In the genomic region with DNA sequence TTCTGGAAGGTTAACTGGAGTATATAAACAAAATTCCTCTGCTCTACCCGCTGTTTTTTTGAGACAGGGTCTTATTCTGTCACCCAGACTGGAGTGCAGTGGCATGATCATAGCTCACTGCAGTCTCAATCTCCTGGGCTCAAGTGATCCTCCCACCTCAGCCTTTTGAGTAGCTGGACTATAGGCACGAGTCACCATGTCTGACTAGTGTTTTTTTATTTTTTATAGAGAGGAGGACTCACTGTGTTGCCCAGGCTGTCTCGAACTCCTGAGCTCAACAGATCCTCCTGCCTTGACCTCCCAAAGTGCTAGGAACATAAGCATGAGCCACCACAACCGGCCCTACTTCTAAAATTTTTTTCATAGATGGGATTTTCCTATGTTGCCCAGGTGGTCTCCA, we compare ENCODE assay signal across 10 cellular contexts. TPM values are rescaled to one million over a fixed set of nuclear protein-coding genes. Genes with fewer than 3 reads are reported as not detected.
DNase-seq lines count a peak whose midpoint lies in the region; ATAC-seq and TF ChIP-seq lines count a peak whose summit lies in the region.
"Had no signal": no experiment of that assay in that cellular context is flagged by ENCODE, and none has a peak within 500 bp of the region (broad histone marks: within the 10 kb centered on the region; RNA-seq: fewer than 3 reads in every experiment).

No MANE protein-coding gene starts in this region.

- H3K4me2 ChIP-seq in Loucy (ENCODE audit: low read depth, low read length, poor library complexity, severe bottlenecking), result peak overlapping the region; percentile 82
- peak overlapping the region; percentile 88 for H3K4me2 ChIP-seq in mammary epithelial cell (ENCODE audit: insufficient read depth, low read depth, low read length)

- no peaks in the 10 kb centered on the region for H3F3A ChIP-seq in Loucy (ENCODE audit: low read depth)

- intact Hi-C loops in Calu3 (cut with micrococcal nuclease; ENCODE audit: unreplicated experiment) (no loop called here), mammary epithelial cell (cut with micrococcal nuclease) (loop anchor here (10.0 kb wide), 1 partner anchor 261 kb away; a partner anchor contains a TSS)

- DNase-seq in Calu3 (no peak), mammary epithelial cell (no peak), NCI-H2029 (lab: John Stamatoyannopoulos, UW) (no peak), substantia nigra (lab: John Stamatoyannopoulos, UW) (no peak)
- DNase-seq: dorsolateral prefrontal cortex, GF-D8 had no signal

- peaks cover 57% of the 10 kb centered on the region for H4K20me1 ChIP-seq in Loucy (ENCODE audit: insufficient read depth, low read length, poor library complexity, severe bottlenecking)
- peaks cover 5% of the 10 kb centered on the region for H4K20me1 ChIP-seq in mammary epithelial cell (ENCODE audit: insufficient read depth, low read length)

- dilution Hi-C loops in mammary epithelial cell (cut with HindIII; ENCODE audit: low sequenced_read_pairs), result no loop called here

- no peaks in the 10 kb centered on the region for H3K9me3 Mint-ChIP-seq in Calu3 (ENCODE audit: low read depth, unreplicated experiment)

- H2AFZ ChIP-seq in Loucy (ENCODE audit: low read length), result no peak overlapping the region
- no peak overlapping the region for H2AFZ ChIP-seq in mammary epithelial cell (ENCODE audit: low read depth, low read length)

- no peak overlapping the region for H3K27ac ChIP-seq in mammary epithelial cell (ENCODE audit: insufficient read depth, low read depth, low read length)
- peak overlapping the region; percentile 89 for H3K27ac ChIP-seq in neutrophil
- no peak overlapping the region for H3K27ac ChIP-seq in substantia nigra (ENCODE audit: low read depth, low read length, poor library complexity, severe bottlenecking)
- H3K27ac ChIP-seq: dorsolateral prefrontal cortex, SJSA1 had no signal

- 47% methylated on average over 4 of the region's 4 CpGs for WGBS in mammary epithelial cell (ENCODE audit: low coverage, missing lambda C conversion rate)

- in situ Hi-C loops in mammary epithelial cell (cut with MboI; ENCODE audit: low sequenced_read_pairs in 2 of 2), result no loop called here

- H3K4me1 Mint-ChIP-seq in Calu3 (ENCODE audit: low read depth, unreplicated experiment), result peaks cover 15% of the 10 kb centered on the region

- H3K9ac ChIP-seq in Loucy (ENCODE audit: low read depth, low read length, poor library complexity, severe bottlenecking), result peak overlapping the region; percentile 60
- H3K9ac ChIP-seq in mammary epithelial cell (ENCODE audit: insufficient read depth, low read length), result no peak overlapping the region

- H3K27me3 Mint-ChIP-seq in Calu3 (ENCODE audit: unreplicated experiment), result no peaks in the 10 kb centered on the region

- H3K4me3 Mint-ChIP-seq in Calu3 (ENCODE audit: low read depth, unreplicated experiment), result peak overlapping the region; percentile 92

- H3K79me2 ChIP-seq in Loucy (ENCODE audit: insufficient read depth, low read length) (peaks cover 70% of the 10 kb centered on the region), mammary epithelial cell (ENCODE audit: insufficient read depth, low read length) (peaks cover 71% of the 10 kb centered on the region)

- H3K9me2 ChIP-seq in Loucy (replicated peaks; ENCODE audit: low read depth, low read length), result no peaks in the 10 kb centered on the region

- ATAC-seq in HG03354 (IDR thresholded peaks at IDR 0.05; ENCODE audit: poor library complexity, severe bottlenecking, unreplicated experiment), result no peak

- H3K27me3 ChIP-seq in Loucy (ENCODE audit: insufficient read depth, low read length, poor library complexity, severe bottlenecking), result peaks cover 19% of the 10 kb centered on the region
- H3K27me3 ChIP-seq in mammary epithelial cell (ENCODE audit: insufficient read depth, low read length), result no peaks in the 10 kb centered on the region
- no peaks in the 10 kb centered on the region for H3K27me3 ChIP-seq in neutrophil
- H3K27me3 ChIP-seq: dorsolateral prefrontal cortex, SJSA1 had no signal

- peak overlapping the region; percentile 95 for H3K4me3 ChIP-seq in Loucy (ENCODE audit: low read length, poor library complexity, severe bottlenecking)
- H3K4me3 ChIP-seq in mammary epithelial cell (replicated peaks in 1 of 3; ENCODE audit: insufficient read depth in 1 of 3, low read depth in 2 of 3, low read length in 3 of 3), result peak overlapping the region in 2 of 3 experiments; percentile 70 to 94
- peak overlapping the region; percentile 74 to 89 for H3K4me3 ChIP-seq in neutrophil (ENCODE audit: low read depth in 1 of 2, low read length in 1 of 2)
- H3K4me3 ChIP-seq: SJSA1 had no signal

- H3K36me3 Mint-ChIP-seq in Calu3 (ENCODE audit: insufficient read depth, unreplicated experiment), result peaks cover 20% of the 10 kb centered on the region

- no peaks in the 10 kb centered on the region for H3K36me3 ChIP-seq in Loucy (ENCODE audit: insufficient read depth, low read length)
- peaks cover 1% of the 10 kb centered on the region for H3K36me3 ChIP-seq in mammary epithelial cell (ENCODE audit: insufficient read depth, low read length)
- peaks cover 24% of the 10 kb centered on the region for H3K36me3 ChIP-seq in neutrophil

- CTCF ChIA-PET in Calu3 (lab: Charles Lee) (interaction anchor here (1.0 kb wide), 1 partner anchor 23 kb away, joined by 3 read pairs; no protein-coding TSS in a partner anchor), mammary epithelial cell (lab: Charles Lee; ENCODE audit: low non-redundant PET) (no interaction called here)

- no peak overlapping the region for H3K27ac Mint-ChIP-seq in Calu3 (ENCODE audit: unreplicated experiment)

- H3K4me1 ChIP-seq in Loucy (ENCODE audit: insufficient read depth, low read length, poor library complexity, severe bottlenecking) (peaks cover 40% of the 10 kb centered on the region), mammary epithelial cell (ENCODE audit: insufficient read depth, low read length) (peaks cover 16% of the 10 kb centered on the region), neutrophil (ENCODE audit: control insufficient read depth in 1 of 2, insufficient read depth in 1 of 2, low read depth in 1 of 2, low read length in 1 of 2) (peaks cover 41 to 54% of the 10 kb centered on the region in 2 experiments)

- BruUV-seq in Calu3 (replicated peaks; lab: Mats Ljungman, UMichigan) (no TSS peak), mammary epithelial cell (replicated peaks; lab: Mats Ljungman, UMichigan) (no TSS peak)

- no peak for TF ChIP-seq CTCF in Calu3 (IDR thresholded peaks at IDR 0.05; ENCODE audit: unreplicated experiment)
- TF ChIP-seq CTCF in Loucy (conservative IDR thresholded peaks at IDR 0.05; ENCODE audit: low read length), result no peak
- TF ChIP-seq CTCF in mammary epithelial cell (conservative IDR thresholded peaks at IDR 0.05 in 1 of 2, IDR thresholded peaks at IDR 0.05 in 1 of 2; ENCODE audit: extremely low read depth in 1 of 2, insufficient read depth in 1 of 2, low read depth in 1 of 2, low read length in 2 of 2), result no peak
- TF ChIP-seq CTCF in neutrophil (IDR thresholded peaks at IDR 0.05), result no peak

- H3K9me3 ChIP-seq in Loucy (ENCODE audit: insufficient read depth, low read depth, low read length) (no peaks in the 10 kb centered on the region), mammary epithelial cell (replicated peaks; ENCODE audit: insufficient read depth, low read length) (no peaks in the 10 kb centered on the region), neutrophil (no peaks in the 10 kb centered on the region)
- H3K9me3 ChIP-seq: SJSA1 had no signal

RNA-seq across cellular contexts. Expression of a gene that starts 2.2 kb away (rescaled TPM):
- total RNA-seq in Calu3 (2022) (75.9 and 82.8 TPM in 2 replicates), mammary epithelial cell (100 to 1,000 TPM in 1 of 2 donors, 10 to 100 TPM in 1; 75.3 to 164 TPM)
- polyA plus RNA-seq in mammary epithelial cell, result 34.8 TPM
- polyA minus RNA-seq in mammary epithelial cell, result 41.3 TPM
